8 cellular contexts compared by ENCODE assay signal in the genomic region with DNA sequence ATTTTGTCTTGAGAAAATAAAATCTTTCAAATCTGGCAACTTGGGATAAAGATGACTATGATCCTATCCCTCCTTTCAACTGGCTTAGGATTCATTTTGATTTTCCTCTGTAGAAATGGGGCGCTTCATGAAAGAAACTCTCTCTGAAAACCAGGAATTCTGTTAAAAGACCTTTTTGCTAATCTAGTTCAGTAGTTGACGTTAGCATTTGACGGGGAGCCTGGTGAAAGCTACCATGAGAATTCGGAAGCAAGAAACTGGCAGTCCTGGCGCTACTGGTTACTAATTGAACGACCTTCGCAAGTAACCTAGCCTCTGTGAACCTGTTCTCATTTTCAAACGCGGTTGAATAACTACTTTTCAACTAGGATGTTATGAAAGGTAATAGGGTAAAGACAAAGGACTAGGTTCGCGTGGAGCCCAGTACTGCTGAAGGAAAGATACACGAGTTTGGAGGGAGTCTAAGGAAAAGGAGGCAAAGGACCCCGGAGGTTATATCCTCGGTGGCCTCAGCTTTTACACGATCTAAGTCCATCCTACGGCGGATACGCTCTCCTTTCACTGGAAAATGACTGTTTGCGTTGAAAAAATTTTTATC. TPM values are rescaled to one million over a fixed set of nuclear protein-coding genes. Genes with fewer than 3 reads are reported as not detected.
DNase-seq lines count a peak whose midpoint lies in the region; ATAC-seq and TF ChIP-seq lines count a peak whose summit lies in the region.

No MANE protein-coding gene starts in this region.

- H3K36me3 ChIP-seq in WERI-Rb-1: no peaks in the 10 kb centered on the region

- CTCF ChIA-PET in activated naive CD4-positive, alpha-beta T cell treated with anti-CD3 and anti-CD28 coated beads, Interleukin-2, amount 10 ng/mL, durations not matched to agents 7 days and 5 days (lab: Charles Lee): interaction anchor here (2.4 kb wide), 1 partner anchor 56 kb away, joined by 11 read pairs; no protein-coding TSS in a partner anchor

- peaks cover 9% of the 10 kb centered on the region for H3K36me3 Mint-ChIP-seq in activated naive CD4-positive, alpha-beta T cell treated with anti-CD3 and anti-CD28 coated beads, Interleukin-2, amount 10 ng/mL, durations not matched to agents 7 days and 5 days

- H3K27me3 ChIP-seq in WERI-Rb-1 (ENCODE audit: insufficient read depth, low read depth, severe bottlenecking): no peaks in the 10 kb centered on the region

- peak overlapping the region; percentile 90 for H3K4me3 Mint-ChIP-seq in activated naive CD4-positive, alpha-beta T cell treated with anti-CD3 and anti-CD28 coated beads, Interleukin-2, amount 10 ng/mL, durations not matched to agents 7 days and 5 days

- H3K27ac Mint-ChIP-seq in activated naive CD4-positive, alpha-beta T cell treated with anti-CD3 and anti-CD28 coated beads, Interleukin-2, amount 10 ng/mL, durations not matched to agents 7 days and 5 days: peak overlapping the region; percentile 91

- H3K9me3 ChIP-seq in WERI-Rb-1 (ENCODE audit: severe bottlenecking): no peaks in the 10 kb centered on the region

- H3K4me3 ChIP-seq in WERI-Rb-1 (ENCODE audit: low read depth, low read length): peak overlapping the region; percentile 71

- peak; percentile 8 for ATAC-seq in HG03196 (IDR thresholded peaks at IDR 0.05; ENCODE audit: unreplicated experiment)

- peaks cover 29% of the 10 kb centered on the region for H3K4me1 Mint-ChIP-seq in activated naive CD4-positive, alpha-beta T cell treated with anti-CD3 and anti-CD28 coated beads, Interleukin-2, amount 10 ng/mL, durations not matched to agents 7 days and 5 days

- TF ChIP-seq CTCF in WERI-Rb-1 (IDR thresholded peaks at IDR 0.05; ENCODE audit: low read depth, low read length): no peak

- H3K9me3 Mint-ChIP-seq in activated naive CD4-positive, alpha-beta T cell treated with anti-CD3 and anti-CD28 coated beads, Interleukin-2, amount 10 ng/mL, durations not matched to agents 7 days and 5 days: no peaks in the 10 kb centered on the region

- no peak for DNase-seq in activated naive CD4-positive, alpha-beta T cell treated with anti-CD3 and anti-CD28 coated beads, Interleukin-2, amount 10 ng/mL, durations not matched to agents 7 days and 5 days
- no peak for DNase-seq in activated naive CD4-positive, alpha-beta T cell treated with Interleukin-2 at 50 U/mL for 16 hours
- DNase-seq in WERI-Rb-1: no peak
- peak; percentile 2 for DNase-seq in glomerular endothelial cell (ENCODE audit: extremely low read depth, low read depth, low spot score)
- peak; percentile 63 for DNase-seq in renal cortical epithelial cell (ENCODE audit: low read depth)
- DNase-seq in effector CD8-positive, alpha-beta T cell (lab: John Stamatoyannopoulos, UW): no peak
- DNase-seq in RPMI8226: no peak

- H3K27me3 Mint-ChIP-seq in activated naive CD4-positive, alpha-beta T cell treated with anti-CD3 and anti-CD28 coated beads, Interleukin-2, amount 10 ng/mL, durations not matched to agents 7 days and 5 days: peaks cover 20% of the 10 kb centered on the region

- H3K27ac ChIP-seq in WERI-Rb-1: peak overlapping the region; percentile 79

RNA-seq across cellular contexts. Expression of gene STK11IP, which starts 0.6 kb away (rescaled TPM):
- total RNA-seq in glomerular endothelial cell (5.6 and 12.3 TPM in 2 replicates), renal cortical epithelial cell (12.7 and 18.7 TPM in 2 replicates)

RNA-seq across cellular contexts. Expression of gene INHA, which starts 24.9 kb away (rescaled TPM):
- not detected in 2 replicates for total RNA-seq in glomerular endothelial cell
- total RNA-seq in renal cortical epithelial cell: 0.70 TPM in 1 of 2 replicates, not detected in the other

RNA-seq across cellular contexts. Expression of gene OBSL1, which starts 25.7 kb away (rescaled TPM):
- total RNA-seq in glomerular endothelial cell: 11.9 and 20.6 TPM in 2 replicates
- total RNA-seq in renal cortical epithelial cell: 20.8 and 145 TPM in 2 replicates

RNA-seq across cellular contexts. Expression of gene SLC4A3, which starts 30.4 kb away (rescaled TPM):
- total RNA-seq in glomerular endothelial cell: 2.0 TPM in 2 replicates
- total RNA-seq in renal cortical epithelial cell: 3.5 and 10.1 TPM in 2 replicates

RNA-seq across cellular contexts. Expression of gene TMEM198, which starts 53.2 kb away (rescaled TPM):
- total RNA-seq in glomerular endothelial cell (0.05 and 0.29 TPM in 2 replicates), renal cortical epithelial cell (1.6 and 2.2 TPM in 2 replicates)

Comparison
In these comparisons a context has a peak if more than half of its experiments do, and no peak if none do; other contexts are left out.
1. DNase-seq: peak in glomerular endothelial cell (single experiment) and renal cortical epithelial cell (single experiment); none in activated naive CD4-positive, alpha-beta T cell treated with anti-CD3 and anti-CD28 coated beads, Interleukin-2, amount 10 ng/mL, durations not matched to agents 7 days and 5 days (single experiment), activated naive CD4-positive, alpha-beta T cell treated with Interleukin-2 at 50 U/mL for 16 hours (single experiment), WERI-Rb-1 (single experiment), effector CD8-positive, alpha-beta T cell (single experiment) and RPMI8226 (single experiment).